11 cellular contexts compared by ENCODE assay signal in genomic region chr2:30665761-30666306, GRCh38.
A peak's percentile ranks its signal among the peaks of the same experiment; 100 is the strongest.
DNase-seq lines count a peak whose midpoint lies in the region; ATAC-seq and TF ChIP-seq lines count a peak whose summit lies in the region.
"Had no signal": no experiment of that assay in that cellular context is flagged by ENCODE, and none has a peak within 500 bp of the region (broad histone marks: within the 10 kb centered on the region; RNA-seq: fewer than 3 reads in every experiment).

No MANE protein-coding gene starts in this region.

- H3K79me1 ChIP-seq in IMR-90 (ENCODE audit: low read depth in 1 of 2, low read length in 2 of 2) (peaks cover 0 to 16% of the 10 kb centered on the region in 2 experiments; a peak in 3 of 4 replicates), mesenchymal stem cell (replicated peaks; ENCODE audit: low read length, poor library complexity, severe bottlenecking) (no peaks in the 10 kb centered on the region)

- H2BK20ac ChIP-seq in IMR-90 (ENCODE audit: low read depth, low read length): peak overlapping the region; percentile 97

- no peak overlapping the region for H3K4me3 ChIP-seq in IMR-90 (ENCODE audit: insufficient read depth, low read depth, low read length)
- H3K4me3 ChIP-seq in mesenchymal stem cell (ENCODE audit: insufficient read depth in 1 of 2, low read depth in 1 of 2, low read length in 2 of 2): peak overlapping the region in 1 of 2 experiments; percentile 6
- no peak overlapping the region for H3K4me3 ChIP-seq in stomach
- H3K4me3 ChIP-seq: dorsolateral prefrontal cortex had no signal

- peak overlapping the region; percentile 64 for H3K9ac ChIP-seq in IMR-90 (ENCODE audit: low read depth, low read length)
- H3K9ac ChIP-seq in mesenchymal stem cell (ENCODE audit: low read length): peak overlapping the region; percentile 85

- H3K4me1 ChIP-seq in IMR-90 (ENCODE audit: control insufficient read depth, insufficient read depth, low read length): peaks cover 26% of the 10 kb centered on the region
- peaks cover 14% of the 10 kb centered on the region for H3K4me1 ChIP-seq in mesenchymal stem cell (ENCODE audit: control insufficient read depth, insufficient read depth, low read depth, low read length)
- peaks cover 0 to 11% (median 6%) of the 10 kb centered on the region in 4 donors for H3K4me1 ChIP-seq in stomach

- H3K23ac ChIP-seq in IMR-90 (ENCODE audit: low read depth, low read length) (peak overlapping the region; percentile 97), mesenchymal stem cell (ENCODE audit: low read length in 2 of 2) (peak overlapping the region in 1 of 2 experiments; percentile 92)

- H4K8ac ChIP-seq in IMR-90 (ENCODE audit: low read depth in 2 of 2, low read length in 2 of 2) (peak overlapping the region; percentile 98 to 99), mesenchymal stem cell (ENCODE audit: low read length) (peak overlapping the region; percentile 81)

- DNase-seq in IMR-90 (no peak), chondrocyte (ENCODE audit: low spot score) (no peak), mesenchymal stem cell (no peak), stomach (no peak), activated T-cell treated with anti-CD3 and anti-CD28 coated beads for 4 hours (no peak), mucosa of gallbladder (ENCODE audit: low spot score) (no peak), NCI-H1930 (lab: John Stamatoyannopoulos, UW) (no peak), AML-193 (lab: John Stamatoyannopoulos, UW) (no peak)
- DNase-seq: dorsolateral prefrontal cortex; stimulated activated CD4-positive, alpha-beta T cell treated with anti-CD3 and anti-CD28 coated beads, Interleukin-4, amount 100 ng/mL, for 24 hours had no signal

- POLR2A ChIA-PET in IMR-90 (lab: Charles Lee; ENCODE audit: unreplicated experiment): interaction anchor here (0.5 to 1.4 kb wide), 9 partner anchors 16 to 434 kb away, joined by 3 to 12 read pairs (median 4); no protein-coding TSS in a partner anchor

- H2BK15ac ChIP-seq in IMR-90 (ENCODE audit: low read depth, low read length) (peak overlapping the region; percentile 98), mesenchymal stem cell (ENCODE audit: low read depth, poor library complexity, severe bottlenecking) (peak overlapping the region; percentile 60)

- no peak for TF ChIP-seq CTCF in IMR-90 (conservative IDR thresholded peaks at IDR 0.05; ENCODE audit: low read depth, low read length)
- TF ChIP-seq CTCF in chondrocyte (IDR thresholded peaks at IDR 0.05): no peak
- no peak for TF ChIP-seq CTCF in stomach (IDR thresholded peaks at IDR 0.05)

- H4K91ac ChIP-seq in IMR-90 (ENCODE audit: insufficient read depth, low read depth, low read length): peak overlapping the region; percentile 99
- peak overlapping the region; percentile 97 for H4K91ac ChIP-seq in mesenchymal stem cell (ENCODE audit: low read length)

- peaks cover 10% of the 10 kb centered on the region for H3K9me3 ChIP-seq in IMR-90 (ENCODE audit: control insufficient read depth, insufficient read depth, low read length)
- H3K9me3 ChIP-seq in mesenchymal stem cell (ENCODE audit: control insufficient read depth, low read length): peaks cover 16% of the 10 kb centered on the region
- peaks cover 0 to 16% (median 9%) of the 10 kb centered on the region in 4 donors for H3K9me3 ChIP-seq in stomach

- no peak for TF ChIP-seq EP300 in stomach (IDR thresholded peaks at IDR 0.05)

- H2AK9ac ChIP-seq in IMR-90 (replicated peaks; ENCODE audit: low read depth, low read length, poor library complexity): peak overlapping the region; percentile 97

- H4K5ac ChIP-seq in IMR-90 (ENCODE audit: low read depth, low read length): peak overlapping the region; percentile 100

- intact Hi-C loops in IMR-90 (cut with micrococcal nuclease): loop anchor here (2.0 kb wide), 2 partner anchors 365 to 373 kb away; no protein-coding TSS in a partner anchor
- intact Hi-C loops in stomach (cut with DNase I; ENCODE audit: low total_unique reads): no loop called here

- H4K20me1 ChIP-seq in IMR-90 (ENCODE audit: insufficient read depth, low read length): no peaks in the 10 kb centered on the region

- H2BK120ac ChIP-seq in IMR-90 (ENCODE audit: low read depth, low read length) (peak overlapping the region; percentile 97), mesenchymal stem cell (ENCODE audit: low read depth, low read length) (peak overlapping the region; percentile 86)

- H3K4me3 Mint-ChIP-seq in chondrocyte (ENCODE audit: unreplicated experiment): no peak overlapping the region
- H3K4me3 Mint-ChIP-seq: stimulated activated naive CD8-positive, alpha-beta T cell treated with anti-CD3 and anti-CD28 coated beads, Interleukin-15, Interleukin-2, amounts not matched to agents 100 ng/mL and 50 ng/mL, for 24 hours had no signal

- peak overlapping the region; percentile 57 for H3K27ac Mint-ChIP-seq in chondrocyte (ENCODE audit: unreplicated experiment)
- H3K27ac Mint-ChIP-seq: stimulated activated naive CD8-positive, alpha-beta T cell treated with anti-CD3 and anti-CD28 coated beads, Interleukin-15, Interleukin-2, amounts not matched to agents 100 ng/mL and 50 ng/mL, for 24 hours had no signal

- 67% methylated on average over 2 of the region's 3 CpGs; no CpG with 5 or more reads in 1 of the 2 experiments for WGBS in IMR-90 (ENCODE audit: extremely low coverage in 2 of 2, insufficient read length in 1 of 2), 2 experiments
- 99% methylated on average over 3 of the region's 3 CpGs for WGBS in mesenchymal stem cell
- 73 to 98% (median 93%) methylated on average over 3 of the region's 3 CpGs for WGBS in stomach, 5 donors

- peak overlapping the region; percentile 67 for H3K56ac ChIP-seq in IMR-90 (ENCODE audit: extremely low read depth, insufficient read depth, low read length)

- peaks cover 32% of the 10 kb centered on the region for H3K9me3 Mint-ChIP-seq in chondrocyte (ENCODE audit: low read depth)

- H3K36me3 ChIP-seq in IMR-90 (ENCODE audit: control insufficient read depth, insufficient read depth, low read length) (no peaks in the 10 kb centered on the region), mesenchymal stem cell (ENCODE audit: control insufficient read depth in 1 of 2, insufficient read depth in 2 of 2, low read depth in 1 of 2, low read length in 2 of 2) (peaks cover 0 to 3% of the 10 kb centered on the region in 2 experiments), stomach (no peaks in the 10 kb centered on the region)

- H3K27me3 Mint-ChIP-seq in chondrocyte (ENCODE audit: low read depth): no peaks in the 10 kb centered on the region

- H2AK5ac ChIP-seq in IMR-90 (ENCODE audit: low read depth, low read length) (peak overlapping the region; percentile 98), mesenchymal stem cell (ENCODE audit: low read length, severe bottlenecking) (peak overlapping the region; percentile 25)

- H3K36me3 Mint-ChIP-seq in chondrocyte (ENCODE audit: low read depth): peaks cover 10% of the 10 kb centered on the region

- no peaks in the 10 kb centered on the region for H3K4me1 Mint-ChIP-seq in chondrocyte (ENCODE audit: low read depth)

- H3K4me2 ChIP-seq in IMR-90 (ENCODE audit: low read depth, low read length) (peak overlapping the region; percentile 3), mesenchymal stem cell (ENCODE audit: low read length, poor library complexity, severe bottlenecking) (no peak overlapping the region)

- H3K14ac ChIP-seq in IMR-90 (replicated peaks; ENCODE audit: low read depth, low read length): peak overlapping the region; percentile 99
- peak overlapping the region in 1 of 2 experiments; percentile 94 for H3K14ac ChIP-seq in mesenchymal stem cell (ENCODE audit: low read length in 2 of 2)

- BruUV-seq in IMR-90 (replicated peaks; lab: Mats Ljungman, UMichigan): no TSS peak

- H2BK5ac ChIP-seq in IMR-90 (ENCODE audit: low read depth, low read length, poor library complexity, severe bottlenecking) (peak overlapping the region; percentile 99), mesenchymal stem cell (ENCODE audit: low read depth, low read length, poor library complexity, severe bottlenecking) (no peak overlapping the region)

- TF ChIP-seq POLR2A in IMR-90 (IDR thresholded peaks at IDR 0.05; ENCODE audit: low read depth, low read length): peak; percentile 59; the same call in 1 of the 2 replicates
- no peak for TF ChIP-seq POLR2A in stomach (IDR thresholded peaks at IDR 0.05)

- dilution Hi-C loops in IMR-90 (cut with HindIII; ENCODE audit: low sequenced_read_pairs, unreplicated experiment): no loop called here

- H3K27me3 ChIP-seq in IMR-90 (ENCODE audit: control insufficient read depth, insufficient read depth, low read length) (no peaks in the 10 kb centered on the region), mesenchymal stem cell (ENCODE audit: control insufficient read depth in 1 of 2, insufficient read depth in 1 of 2, low read length in 2 of 2) (no peaks in the 10 kb centered on the region), stomach (no peaks in the 10 kb centered on the region)
- H3K27me3 ChIP-seq: dorsolateral prefrontal cortex had no signal

- H3K9me1 ChIP-seq in IMR-90 (ENCODE audit: insufficient read depth, low read length): peaks cover 23% of the 10 kb centered on the region

- H3K4ac ChIP-seq in IMR-90 (ENCODE audit: low read depth, low read length): peak overlapping the region; percentile 98
- H3K4ac ChIP-seq in mesenchymal stem cell (ENCODE audit: low read depth in 1 of 2, low read length in 2 of 2): peak overlapping the region; percentile 35 to 81

- CTCF ChIA-PET in IMR-90 (lab: Yijun Ruan, JAX): interaction anchor here (0.6 to 2.5 kb wide), 4 partner anchors 46 to 501 kb away, joined by 4 to 6 read pairs (median 4); no protein-coding TSS in a partner anchor

- H3K18ac ChIP-seq in IMR-90 (ENCODE audit: low read depth, low read length) (peak overlapping the region; percentile 99), mesenchymal stem cell (ENCODE audit: low read depth in 1 of 2, low read length in 2 of 2) (peak overlapping the region; percentile 81 to 97)

- peak overlapping the region; percentile 91 to 98 for H2BK12ac ChIP-seq in mesenchymal stem cell (ENCODE audit: low read length in 2 of 2)

- no peak for TF ChIP-seq RAD21 in IMR-90 (IDR thresholded peaks at IDR 0.05; ENCODE audit: low read length)

- ATAC-seq in IMR-90 (ENCODE audit: low read depth): no peak

- H3K27ac ChIP-seq in IMR-90 (ENCODE audit: insufficient read depth, low read length) (peak overlapping the region; percentile 99), mesenchymal stem cell (ENCODE audit: low read length, poor library complexity, severe bottlenecking) (peak overlapping the region; percentile 35), stomach (peak overlapping the region in 4 of 5 donors; percentile 44 to 77 (median 61))
- H3K27ac ChIP-seq: dorsolateral prefrontal cortex had no signal

- H2AFZ ChIP-seq in IMR-90 (replicated peaks; ENCODE audit: low read length, poor library complexity) (peak overlapping the region; percentile 76), mesenchymal stem cell (ENCODE audit: low read depth, low read length) (peak overlapping the region; percentile 10)

- in situ Hi-C loops in IMR-90 (cut with MboI; ENCODE audit: low sequenced_read_pairs): no loop called here

TF ChIP-seq in IMR-90, 13 proteins besides CTCF, POLR2A, EP300 and RAD21 (continues in another document):
- no peak for TF ChIP-seq RFX5 (IDR thresholded peaks at IDR 0.05; ENCODE audit: low read depth, low read length)
- no peak for TF ChIP-seq CEBPB (IDR thresholded peaks at IDR 0.05; ENCODE audit: low read depth, low read length)

Comparison
In these comparisons a context has a peak if more than half of its experiments do, and no peak if none do; other contexts are left out.
1. H3K27ac ChIP-seq: peak in every context shown above with its lines; median percentile 99 in IMR-90; 61 in stomach; 35 in mesenchymal stem cell.